ENCODE assay signal across 25 cellular contexts in the genomic region with DNA sequence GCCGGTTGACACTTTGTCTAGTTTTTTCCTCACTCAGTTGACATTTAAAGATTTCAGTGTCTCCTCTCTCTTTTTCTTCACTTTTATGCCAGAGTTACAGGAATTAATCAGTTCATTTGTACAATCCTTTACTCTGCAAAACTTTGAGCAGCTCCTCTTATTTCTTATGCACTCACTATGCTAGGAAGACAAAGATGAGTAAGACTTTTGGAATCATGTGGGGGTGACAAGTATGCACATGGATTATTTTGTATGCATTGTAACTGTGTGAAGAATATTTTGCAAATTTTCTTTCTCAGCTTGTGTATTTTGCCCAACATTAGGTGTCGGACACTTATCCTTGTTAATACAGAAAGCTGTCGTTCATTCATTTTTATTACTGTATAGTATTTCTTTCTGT.
DNase-seq lines count a peak whose midpoint lies in the region; ATAC-seq and TF ChIP-seq lines count a peak whose summit lies in the region.
"Had no signal": no experiment of that assay in that cellular context is flagged by ENCODE, and none has a peak within 500 bp of the region (broad histone marks: within the 10 kb centered on the region; RNA-seq: fewer than 3 reads in every experiment).

No MANE protein-coding gene starts in this region.

- no peaks in the 10 kb centered on the region for H3K9me2 ChIP-seq in GM23248 (ENCODE audit: insufficient read depth)

- H3K27me3 ChIP-seq in GM23248 (replicated peaks; ENCODE audit: insufficient read depth) (no peaks in the 10 kb centered on the region), adipocyte (replicated peaks; ENCODE audit: control insufficient read depth, insufficient read depth, low read length) (no peaks in the 10 kb centered on the region), fibroblast of lung (ENCODE audit: control insufficient read depth, insufficient read depth, low read length) (no peaks in the 10 kb centered on the region)
- H3K27me3 ChIP-seq: adrenal gland, pancreas, Peyer's patch, tibial artery had no signal

- in situ Hi-C loops in GM23248 (cut with MboI): no loop called here

- no peaks in the 10 kb centered on the region for H4K20me1 ChIP-seq in GM23248 (ENCODE audit: insufficient read depth)
- H4K20me1 ChIP-seq in fibroblast of lung (ENCODE audit: control insufficient read depth, extremely low read depth, insufficient read depth, low read length): no peaks in the 10 kb centered on the region

- ATAC-seq in HG03280 (IDR thresholded peaks at IDR 0.05; ENCODE audit: unreplicated experiment): no peak
- ATAC-seq: left ventricle myocardium superior; pancreas; sciatic nerve; stimulated activated naive CD8-positive, alpha-beta T cell treated with anti-CD3 and anti-CD28 coated beads, Interleukin-15, amount 100 ng/mL, for 72 hours had no signal

- no peak for TF ChIP-seq CTCF in fibroblast of lung (conservative IDR thresholded peaks at IDR 0.05 in 1 of 2, IDR thresholded peaks at IDR 0.05 in 1 of 2; ENCODE audit: low read depth in 1 of 2, low read length in 2 of 2)

- H3K4me3 ChIP-seq in GM23248 (peak overlapping the region; percentile 46; the same call in 1 of the 2 replicates), adipocyte (ENCODE audit: low read length) (peak overlapping the region; percentile 48), fibroblast of lung (replicated peaks in 1 of 4; ENCODE audit: control extremely low read depth in 1 of 4, insufficient read depth in 1 of 4, low read depth in 3 of 4, low read length in 4 of 4) (no peak overlapping the region)
- H3K4me3 ChIP-seq: adrenal gland, pancreas, Peyer's patch, tibial artery had no signal

- 66 to 67% methylated on average over 3 of the region's 3 CpGs for WGBS in GM23248 (ENCODE audit: low coverage in 1 of 2, low lambda C conversion rate in 2 of 2, missing lambda C conversion rate in 2 of 2), 2 experiments

- H3K9ac ChIP-seq in GM23248 (no peak overlapping the region), adipocyte (ENCODE audit: low read length) (no peak overlapping the region), fibroblast of lung (ENCODE audit: insufficient read depth, low read length) (no peak overlapping the region)

- H2AFZ ChIP-seq in GM23248 (0 out of 2 replicates have a peak overlapping the region, but pooled peaks have one; percentile 46), fibroblast of lung (ENCODE audit: low read length) (no peak overlapping the region)

- DNase-seq in GM23248: peak; percentile 76
- peak; percentile 47 for DNase-seq in adipocyte (ENCODE audit: low read depth)
- peak in 1 of 2 donors; percentile 84 for DNase-seq in fibroblast of lung (ENCODE audit: low read depth in 2 of 2)
- peak; percentile 40 for DNase-seq in renal cortical epithelial cell (ENCODE audit: low read depth)
- DNase-seq in GM19238 (ENCODE audit: insufficient read length, low spot score): no peak
- DNase-seq in LoVo (ENCODE audit: low spot score): no peak
- no peak for DNase-seq in OCI-M1 (lab: John Stamatoyannopoulos, UW)
- DNase-seq: activated CD4-positive, alpha-beta T cell treated with anti-CD3 and anti-CD28 coated beads for 4 hours; activated CD8-positive, alpha-beta memory T cell treated with anti-CD3 and anti-CD28 coated beads for 24 hours; activated T-cell treated with anti-CD3 and anti-CD28 coated beads, Interleukin-2, amount 50 U/mL, for 1 hour; adrenal gland; CD4-positive, CD25-positive, alpha-beta regulatory T cell; dermis blood vessel endothelial cell; immature natural killer cell; KG1; left ventricle myocardium superior; NCI-H1694; NCI-H524 treated with DMSO at 0.1 percent for 48 hours; nephron progenitor cell; pancreas; Peyer's patch; stimulated activated naive CD8-positive, alpha-beta T cell treated with anti-CD3 and anti-CD28 coated beads, Interleukin-15, amount 100 ng/mL, for 72 hours; tibial artery had no signal

- H3K27ac ChIP-seq in GM23248 (peak overlapping the region; percentile 42), fibroblast of lung (ENCODE audit: insufficient read depth, low read length) (no peak overlapping the region)
- H3K27ac ChIP-seq: adrenal gland, pancreas, Peyer's patch, tibial artery had no signal

- H3K9me3 ChIP-seq in GM23248 (ENCODE audit: low read depth) (no peaks in the 10 kb centered on the region), adipocyte (ENCODE audit: control insufficient read depth, low read length) (no peaks in the 10 kb centered on the region), fibroblast of lung (ENCODE audit: control insufficient read depth, insufficient read depth, low read depth, low read length) (no peaks in the 10 kb centered on the region)
- H3K9me3 ChIP-seq: adrenal gland, pancreas, Peyer's patch, tibial artery had no signal

- no peaks in the 10 kb centered on the region for H3K79me2 ChIP-seq in GM23248 (ENCODE audit: insufficient read depth)
- no peaks in the 10 kb centered on the region for H3K79me2 ChIP-seq in fibroblast of lung (ENCODE audit: control insufficient read depth, insufficient read depth, low read length)

- H3K4me1 ChIP-seq in GM23248 (ENCODE audit: insufficient read depth) (peaks cover 35% of the 10 kb centered on the region), adipocyte (ENCODE audit: control insufficient read depth, insufficient read depth, low read length) (peaks cover 26% of the 10 kb centered on the region), fibroblast of lung (ENCODE audit: control insufficient read depth, extremely low read depth, insufficient read depth, low read length) (no peaks in the 10 kb centered on the region)
- H3K4me1 ChIP-seq: adrenal gland, pancreas, Peyer's patch, tibial artery had no signal

- H3K4me2 ChIP-seq in GM23248 (ENCODE audit: unreplicated experiment): peak overlapping the region; percentile 77
- H3K4me2 ChIP-seq in fibroblast of lung (ENCODE audit: extremely low read depth, insufficient read depth, low read length): peak overlapping the region; percentile 25

- H3K36me3 ChIP-seq in GM23248 (ENCODE audit: low read depth): no peaks in the 10 kb centered on the region
- no peaks in the 10 kb centered on the region for H3K36me3 ChIP-seq in adipocyte (ENCODE audit: control insufficient read depth, insufficient read depth, low read length, severe bottlenecking)
- no peaks in the 10 kb centered on the region for H3K36me3 ChIP-seq in fibroblast of lung (ENCODE audit: control insufficient read depth, insufficient read depth, low read length)
- H3K36me3 ChIP-seq: adrenal gland, pancreas, Peyer's patch, tibial artery had no signal

- H3F3A ChIP-seq in GM23248 (ENCODE audit: insufficient read depth): peaks cover 41% of the 10 kb centered on the region

Comparison
In these comparisons a context has a peak if more than half of its experiments do, and no peak if none do; other contexts are left out.
1. DNase-seq: peak in GM23248 (single experiment), adipocyte (single experiment) and renal cortical epithelial cell (single experiment); none in GM19238 (single experiment), LoVo (single experiment) and OCI-M1 (single experiment).
2. H3K4me3 ChIP-seq: peak in GM23248 (single experiment) and adipocyte (single experiment); none in fibroblast of lung (0 of 4).